In genomic region chr7:75989084-75989725, GRCh38 we compare ENCODE assay signal across 12 cellular contexts. TPM values are rescaled to one million over a fixed set of nuclear protein-coding genes. Genes with fewer than 3 reads are reported as not detected.
DNase-seq lines count a peak whose midpoint lies in the region; ATAC-seq and TF ChIP-seq lines count a peak whose summit lies in the region.
"Had no signal": no experiment of that assay in that cellular context is flagged by ENCODE, and none has a peak within 500 bp of the region (broad histone marks: within the 10 kb centered on the region; RNA-seq: fewer than 3 reads in every experiment).

No MANE protein-coding gene starts in this region.

- no peak overlapping the region for H3K4me3 Mint-ChIP-seq in natural killer cell
- H3K4me3 Mint-ChIP-seq: activated T-cell treated with anti-CD3 and anti-CD28 coated beads, Interleukin-2, amount 50 U/mL, for 24 hours had no signal

- H3K27ac Mint-ChIP-seq in natural killer cell, result peak overlapping the region; percentile 4 to 80

- DNase-seq in RWPE1 (ENCODE audit: low spot score) (no peak), esophagus squamous epithelium (lab: John Stamatoyannopoulos, UW) (no peak), natural killer cell (no peak), transverse colon (no peak), GM13976 (ENCODE audit: low spot score) (no peak)
- DNase-seq: activated T-cell treated with anti-CD3 and anti-CD28 coated beads, Interleukin-2, amount 50 U/mL, for 24 hours; erythroblast; naive B cell; stimulated activated CD4-positive, alpha-beta T cell treated with anti-CD3 and anti-CD28 coated beads, Interleukin-15, amount 100 ng/mL, for 24 hours had no signal

- H3K4me3 ChIP-seq in esophagus squamous epithelium, result peak overlapping the region in 1 of 4 donors; percentile 8
- no peak overlapping the region for H3K4me3 ChIP-seq in transverse colon

- H3K4me1 ChIP-seq in esophagus squamous epithelium (peaks cover 12 to 47% (median 17%) of the 10 kb centered on the region in 3 donors), transverse colon (peaks cover 6 to 27% (median 16%) of the 10 kb centered on the region in 4 donors)

- WGBS in esophagus squamous epithelium, 2 donors, result 55 to 76% methylated on average over 5 to 11 of the region's 19 CpGs
- 80% methylated on average over 19 of the region's 19 CpGs; no CpG with 5 or more reads in 1 of the 2 donors for WGBS in transverse colon (ENCODE audit: low coverage in 1 of 2), 2 donors

- no peaks in the 10 kb centered on the region for H3K27me3 ChIP-seq in esophagus squamous epithelium
- H3K27me3 ChIP-seq in transverse colon, result no peaks in the 10 kb centered on the region

- no peaks in the 10 kb centered on the region for H3K9me3 Mint-ChIP-seq in natural killer cell
- H3K9me3 Mint-ChIP-seq: activated T-cell treated with anti-CD3 and anti-CD28 coated beads, Interleukin-2, amount 50 U/mL, for 24 hours; naive B cell had no signal

- H3K27ac ChIP-seq in RWPE1 (peak overlapping the region; percentile 76), esophagus squamous epithelium (peak overlapping the region in 3 of 4 donors; percentile 48 to 55 (median 53)), transverse colon (peak overlapping the region in 3 of 4 donors; percentile 9 to 50 (median 37))
- H3K27ac ChIP-seq: VCaP had no signal

- peaks cover 0 to 29% of the 10 kb centered on the region in 2 donors for H3K4me1 Mint-ChIP-seq in natural killer cell

- no peak for TF ChIP-seq EP300 in transverse colon (IDR thresholded peaks at IDR 0.05; ENCODE audit: low read depth)

- ATAC-seq in natural killer cell (no peak), HG02938 (IDR thresholded peaks at IDR 0.05; ENCODE audit: unreplicated experiment) (no peak), GM19467 (IDR thresholded peaks at IDR 0.05; ENCODE audit: unreplicated experiment) (no peak)

- TF ChIP-seq CTCF in RWPE1 (conservative IDR thresholded peaks at IDR 0.05; ENCODE audit: low read depth) (no peak), esophagus squamous epithelium (IDR thresholded peaks at IDR 0.05) (no peak), natural killer cell (IDR thresholded peaks at IDR 0.05) (no peak), transverse colon (IDR thresholded peaks at IDR 0.05) (no peak), GM13976 (IDR thresholded peaks at IDR 0.05; ENCODE audit: borderline replicate concordance, control extremely low read depth, extremely low read depth, insufficient read depth, missing control alignments) (no peak)

- POLR2A ChIA-PET in RWPE1 (lab: Yijun Ruan, JAX; ENCODE audit: low non-redundant PET), result no interaction called here

- TF ChIP-seq POLR2A in esophagus squamous epithelium (IDR thresholded peaks at IDR 0.05) (no peak), transverse colon (IDR thresholded peaks at IDR 0.05) (no peak)

- H3K36me3 Mint-ChIP-seq in natural killer cell, result no peaks in the 10 kb centered on the region

- no peaks in the 10 kb centered on the region for H3K9me3 ChIP-seq in esophagus squamous epithelium
- H3K9me3 ChIP-seq in transverse colon, result no peaks in the 10 kb centered on the region

- CTCF ChIA-PET in RWPE1 (lab: Yijun Ruan, JAX), result interaction anchor here (0.7 kb wide), 1 partner anchor 1388 kb away, joined by 5 read pairs; no protein-coding TSS in a partner anchor

- intact Hi-C loops in esophagus squamous epithelium (cut with DNase I), result no loop called here
- intact Hi-C loops in natural killer cell (cut with micrococcal nuclease), result no loop called here
- intact Hi-C loops in transverse colon (cut with DNase I; ENCODE audit: low total_unique reads), result no loop called here

- peaks cover 29 to 48% (median 30%) of the 10 kb centered on the region in 3 donors for H3K36me3 ChIP-seq in esophagus squamous epithelium
- peaks cover 0 to 19% (median 5%) of the 10 kb centered on the region in 4 donors for H3K36me3 ChIP-seq in transverse colon

- in situ Hi-C loops in transverse colon (cut with MboI; ENCODE audit: low pct_ligation_motif_present in 1 of 4, low pct_unique_long_range_greater_than_20kb in 1 of 4, low sequenced_read_pairs in 3 of 4), result no loop called here
- in situ Hi-C loops in GM13976 (cut with MboI; ENCODE audit: low sequenced_read_pairs, unreplicated experiment), result no loop called here

- H3K27me3 Mint-ChIP-seq in natural killer cell (ENCODE audit: low read depth in 2 of 2), result no peaks in the 10 kb centered on the region
- H3K27me3 Mint-ChIP-seq: activated T-cell treated with anti-CD3 and anti-CD28 coated beads, Interleukin-2, amount 50 U/mL, for 24 hours; naive B cell had no signal

RNA-seq across cellular contexts. Expression of gene TMEM120A, which starts 5.2 kb away (rescaled TPM):
- 10 to 100 TPM; 14.4 to 53.9 (median 20.1) TPM for total RNA-seq in esophagus squamous epithelium
- total RNA-seq in natural killer cell, result 10 to 100 TPM; 24.3 to 38.1 (median 34.6) TPM
- 100 to 1,000 TPM in 1 of 4 donors, 10 to 100 TPM in 3; 57.6 to 119 (median 92.0) TPM for total RNA-seq in transverse colon

RNA-seq across cellular contexts. Expression of gene STYXL1, which starts 58.6 kb away (rescaled TPM):
- total RNA-seq in esophagus squamous epithelium (10 to 100 TPM; 19.3 to 45.7 (median 32.2) TPM), natural killer cell (10 to 100 TPM; 15.1 to 33.2 (median 18.8) TPM), transverse colon (10 to 100 TPM in 2 of 4 donors, 1 to 10 TPM in 2; 3.4 to 51.9 (median 20.9) TPM)

RNA-seq across cellular contexts. Expression of gene MDH2, which starts 58.7 kb away (rescaled TPM):
- total RNA-seq in esophagus squamous epithelium, result 100 to 1,000 TPM in 3 of 4 donors, 10 to 100 TPM in 1; 92.5 to 160 (median 131) TPM
- 10 to 100 TPM; 75.9 to 95.0 (median 93.9) TPM for total RNA-seq in natural killer cell
- 100 to 1,000 TPM; 144 to 308 (median 152) TPM for total RNA-seq in transverse colon
